In the genomic region with DNA sequence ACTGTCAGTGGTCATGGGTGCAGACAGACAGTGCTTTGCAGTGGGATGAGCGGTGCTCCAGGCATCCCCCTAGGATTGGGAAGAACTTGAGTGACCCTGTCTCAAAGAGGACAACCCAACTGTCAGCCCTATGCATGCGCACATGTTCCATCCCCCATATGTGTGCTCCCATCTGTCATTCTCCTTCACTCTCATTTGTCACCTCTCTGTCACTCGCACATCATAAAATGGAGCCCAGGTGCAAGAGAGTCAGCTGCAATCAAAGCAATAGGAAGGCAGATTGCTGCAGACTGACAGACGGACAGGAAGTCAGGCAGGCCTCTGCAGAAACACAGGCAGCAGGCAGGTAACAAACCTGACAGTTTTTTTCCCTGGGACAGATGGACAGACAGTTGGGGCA, we compare ENCODE assay signal across 20 cellular contexts.
DNase-seq lines count a peak whose midpoint lies in the region; ATAC-seq and TF ChIP-seq lines count a peak whose summit lies in the region.
"Had no signal": no experiment of that assay in that cellular context is flagged by ENCODE, and none has a peak within 500 bp of the region (broad histone marks: within the 10 kb centered on the region; RNA-seq: fewer than 3 reads in every experiment).

No MANE protein-coding gene starts in this region.

- no peaks in the 10 kb centered on the region for H3K4me1 Mint-ChIP-seq in mesothelial cell of epicardium
- H3K4me1 Mint-ChIP-seq: IgD-negative memory B cell had no signal

- TF ChIP-seq CTCF in GM12865 (IDR thresholded peaks at IDR 0.05; ENCODE audit: insufficient read depth, low read depth, low read length, missing control alignments) = no peak
- TF ChIP-seq CTCF in WERI-Rb-1 (IDR thresholded peaks at IDR 0.05; ENCODE audit: low read depth, low read length) = no peak
- no peak for TF ChIP-seq CTCF in mesothelial cell of epicardium (IDR thresholded peaks at IDR 0.05; ENCODE audit: unreplicated experiment)
- TF ChIP-seq CTCF in GM13977 (IDR thresholded peaks at IDR 0.05; ENCODE audit: extremely low read depth, insufficient read depth, missing control alignments) = no peak

- no peak overlapping the region for H3K4me3 ChIP-seq in GM12865 (ENCODE audit: low read depth, low read length)
- no peak overlapping the region for H3K4me3 ChIP-seq in WERI-Rb-1 (ENCODE audit: low read depth, low read length)
- H3K4me3 ChIP-seq: A549, GM23338 had no signal

- peak overlapping the region; percentile 39; the same call in 1 of the 2 replicates for H3K27ac ChIP-seq in WERI-Rb-1
- H3K27ac ChIP-seq: 22Rv1, A549, C4-2B had no signal

- H3K27ac Mint-ChIP-seq in mesothelial cell of epicardium = no peak overlapping the region
- H3K27ac Mint-ChIP-seq: CD4-positive, alpha-beta T cell; GM23338; IgD-negative memory B cell had no signal

- no peak for ATAC-seq in HG02610 (IDR thresholded peaks at IDR 0.05; ENCODE audit: unreplicated experiment)
- ATAC-seq: A549, GM23338, HepG2 had no signal

- H3K36me3 ChIP-seq in WERI-Rb-1 = no peaks in the 10 kb centered on the region

- H3K4me3 Mint-ChIP-seq in mesothelial cell of epicardium = no peak overlapping the region
- H3K4me3 Mint-ChIP-seq: CD4-positive, alpha-beta T cell; GM23338; IgD-negative memory B cell had no signal

- DNase-seq in DMS 273 (lab: John Stamatoyannopoulos, UW; ENCODE audit: unreplicated experiment) (peak; percentile 31), DMS 273 treated with DMSO at 0.1 percent for 48 hours (lab: John Stamatoyannopoulos, UW) (no peak), GM12865 (ENCODE audit: low read depth) (peak; percentile 7), NCI-H2171 (lab: John Stamatoyannopoulos, UW) (peak; percentile 67), WERI-Rb-1 (no peak), mesothelial cell of epicardium (ENCODE audit: low spot score in 2 of 2, unreplicated experiment in 2 of 2) (no peak), GM13977 (ENCODE audit: low spot score) (no peak)
- DNase-seq: AML-193; Caco-2; CD4-positive, alpha-beta T cell; DND-41; EL; HCEC 1CT had no signal

- no peaks in the 10 kb centered on the region for H3K9me3 ChIP-seq in WERI-Rb-1 (ENCODE audit: severe bottlenecking)
- H3K9me3 ChIP-seq: A549, Caco-2 had no signal

- no peaks in the 10 kb centered on the region for H3K27me3 ChIP-seq in WERI-Rb-1 (ENCODE audit: insufficient read depth, low read depth, severe bottlenecking)

- H3K36me3 Mint-ChIP-seq in mesothelial cell of epicardium = no peaks in the 10 kb centered on the region

- peaks cover 59% of the 10 kb centered on the region for H3K27me3 Mint-ChIP-seq in mesothelial cell of epicardium (ENCODE audit: low read depth)

- in situ Hi-C loops in GM13977 (cut with MboI; ENCODE audit: low pct_unique_long_range_greater_than_20kb, low sequenced_read_pairs, unreplicated experiment) = no loop called here

- H3K9me3 Mint-ChIP-seq in mesothelial cell of epicardium = no peaks in the 10 kb centered on the region
- H3K9me3 Mint-ChIP-seq: CD4-positive, alpha-beta T cell; GM23338; IgD-negative memory B cell had no signal

Comparison
In these comparisons a context has a peak if more than half of its experiments do, and no peak if none do; other contexts are left out.
1. DNase-seq: peak in DMS 273 (single experiment), GM12865 (single experiment) and NCI-H2171 (single experiment); none in DMS 273 treated with DMSO at 0.1 percent for 48 hours (single experiment), WERI-Rb-1 (single experiment), mesothelial cell of epicardium (0 of 2) and GM13977 (single experiment).